Comparison of ENCODE assay signal across 26 cellular contexts in genomic region chr12:62117041-62117440, GRCh38.
"Had no signal": no experiment of that assay in that cellular context is flagged by ENCODE, and none has a peak within 500 bp of the region (broad histone marks: within the 10 kb centered on the region; RNA-seq: fewer than 3 reads in every experiment).

No MANE protein-coding gene starts in this region.

- DNase-seq: stimulated activated CD4-positive, alpha-beta T cell treated with anti-CD3 and anti-CD28 coated beads, Interleukin-2, amount 100 ng/mL, for 48 hours; stimulated activated CD4-positive, alpha-beta T cell treated with anti-CD3 and anti-CD28 coated beads, Interleukin-4, amount 100 ng/mL, for 1 hour; stimulated activated CD4-positive, alpha-beta T cell treated with anti-CD3 and anti-CD28 coated beads, Interleukin-4, amount 100 ng/mL, for 24 hours; stimulated activated CD4-positive, alpha-beta T cell treated with anti-CD3 and anti-CD28 coated beads, Interleukin-4, amount 100 ng/mL, for 4 hours; stimulated activated CD8-positive, alpha-beta memory T cell treated with anti-CD3 and anti-CD28 coated beads, Interleukin-4, amount 100 ng/mL, for 48 hours; stimulated activated naive B cell treated with anti-CD40 and anti-IgM and Interleukin-4, amounts not matched to agents 10 μg/mL and 1 μg/mL and 100 μg/mL, for 72 hours; stimulated activated naive CD4-positive, alpha-beta T cell; stimulated activated naive CD4-positive, alpha-beta T cell treated with Interleukin-2 at 50 U/mL for 16 hours; stimulated activated naive CD8-positive, alpha-beta T cell treated with anti-CD3 and anti-CD28 coated beads, Interleukin-15, amount 100 ng/mL, for 72 hours; stimulated activated naive CD8-positive, alpha-beta T cell treated with anti-CD3 and anti-CD28 coated beads, Interleukin-15, Interleukin-2, amounts not matched to agents 100 U/mL and 50 U/mL, for 24 hours; stomach; substantia nigra; testis; thyroid gland; tibial artery; transverse colon; trophoblast cell; upper lobe of left lung; upper lobe of right lung; uterus had no signal

- H3K4me3 ChIP-seq: stomach, suprapubic skin, testis, thoracic aorta, thyroid gland, tibial artery, tibial nerve, transverse colon, upper lobe of left lung, upper lobe of right lung, uterus, vagina had no signal

- H3K9me3 ChIP-seq: stomach, suprapubic skin, testis, thoracic aorta, thyroid gland, tibial artery, transverse colon, upper lobe of left lung, upper lobe of right lung, uterus, vagina had no signal

- H3K27me3 ChIP-seq: suprapubic skin, testis, thyroid gland, tibial artery, tibial nerve, transverse colon, upper lobe of left lung, upper lobe of right lung, uterus, vagina had no signal

- H3K36me3 ChIP-seq: stomach, suprapubic skin, thoracic aorta, thyroid gland, tibial artery, tibial nerve, transverse colon, upper lobe of left lung, upper lobe of right lung, uterus, vagina had no signal

- H3K4me1 ChIP-seq: stomach, suprapubic skin, testis, thyroid gland, tibial artery, tibial nerve, transverse colon, upper lobe of left lung, upper lobe of right lung, uterus, vagina had no signal

- H3K27ac ChIP-seq: stomach, suprapubic skin, testis, thoracic aorta, thyroid gland, tibial artery, tibial nerve, transverse colon, upper lobe of left lung, upper lobe of right lung, uterus, vagina had no signal

- ATAC-seq: stimulated activated effector memory CD8-positive, alpha-beta T cell treated with anti-CD3 and anti-CD28 coated beads, Interleukin-12 subunit alpha, Interleukin-12 subunit beta, amount 100 ng/mL, for 72 hours; stimulated activated memory B cell treated with anti-CD40 and anti-IgM and Interleukin-4, amounts not matched to agents 10 μg/mL and 1 μg/mL and 100 μg/mL, for 72 hours; stimulated activated naive B cell treated with anti-CD40 and anti-IgM and Interleukin-4, amounts not matched to agents 10 μg/mL and 1 μg/mL and 100 μg/mL, for 72 hours; stimulated activated naive CD8-positive, alpha-beta T cell treated with anti-CD3 and anti-CD28 coated beads, Interleukin-15, amount 100 ng/mL, for 72 hours; stimulated activated naive CD8-positive, alpha-beta T cell treated with anti-CD3 and anti-CD28 coated beads, Interleukin-15, Interleukin-2, amounts not matched to agents 100 U/mL and 50 U/mL, for 24 hours; upper lobe of right lung had no signal
